In genomic region chr2:2843969-2844548, GRCh38 we compare ENCODE assay signal across 12 cellular contexts.
DNase-seq lines count a peak whose midpoint lies in the region; FAIRE-seq and TF ChIP-seq lines count a peak whose summit lies in the region.
"Had no signal": no experiment of that assay in that cellular context is flagged by ENCODE, and none has a peak within 500 bp of the region (broad histone marks: within the 10 kb centered on the region; RNA-seq: fewer than 3 reads in every experiment).

No MANE protein-coding gene starts in this region.

- DNase-seq in GM13976 (ENCODE audit: low spot score) (no peak), keratinocyte (ENCODE audit: low read depth, low spot score) (no peak), uterus (no peak), HTR-8/SVneo (ENCODE audit: insufficient read length, low spot score) (no peak)
- DNase-seq in activated CD4-positive, CD25-positive, alpha-beta regulatory T cell treated with anti-CD3 and anti-CD28 coated beads, Interleukin-2, amount 50 U/mL, for 72 hours: no peak
- no peak for DNase-seq in activated CD4-positive, alpha-beta T cell treated with anti-CD3 and anti-CD28 coated beads, Interleukin-2, amount 50 U/mL, for 48 hours
- DNase-seq: activated CD4-positive, alpha-beta T cell treated with anti-CD3 and anti-CD28 coated beads for 4 hours; CD8-positive, alpha-beta memory T cell; left cardiac atrium; nucleus accumbens had no signal

- H3F3A ChIP-seq in OCI-LY1 (ENCODE audit: insufficient read depth, low read length): no peaks in the 10 kb centered on the region

- dilution Hi-C loops in keratinocyte (cut with MboI; ENCODE audit: extremely low pct_ligation_motif_present, low sequenced_read_pairs): no loop called here

- no peak overlapping the region for H2AFZ ChIP-seq in OCI-LY1 (ENCODE audit: low read length)
- H2AFZ ChIP-seq in keratinocyte (ENCODE audit: control insufficient read depth, low read length): no peak overlapping the region

- H3K9ac ChIP-seq in OCI-LY1 (ENCODE audit: low read length) (no peak overlapping the region), keratinocyte (ENCODE audit: control insufficient read depth, extremely low read depth, insufficient read depth, low read length) (no peak overlapping the region)

- H4K20me1 ChIP-seq in OCI-LY1 (ENCODE audit: insufficient read depth, low read length): no peaks in the 10 kb centered on the region
- no peaks in the 10 kb centered on the region for H4K20me1 ChIP-seq in keratinocyte (ENCODE audit: control insufficient read depth, extremely low read depth, insufficient read depth, low read length)

- H3K9me3 ChIP-seq in OCI-LY1 (ENCODE audit: low read length) (no peaks in the 10 kb centered on the region), keratinocyte (ENCODE audit: control insufficient read depth, low read depth, low read length) (no peaks in the 10 kb centered on the region), uterus (no peaks in the 10 kb centered on the region)

- intact Hi-C loops in uterus (cut with DNase I; ENCODE audit: low total_unique reads): no loop called here

- H3K36me3 ChIP-seq in OCI-LY1 (ENCODE audit: insufficient read depth, low read length) (no peaks in the 10 kb centered on the region), keratinocyte (ENCODE audit: control insufficient read depth in 2 of 2, extremely low read depth in 1 of 2, insufficient read depth in 2 of 2, low read length in 2 of 2) (no peaks in the 10 kb centered on the region), uterus (no peaks in the 10 kb centered on the region)

- H3K9me2 ChIP-seq in OCI-LY1 (ENCODE audit: low read depth, low read length): no peaks in the 10 kb centered on the region

- in situ Hi-C loops in GM13976 (cut with MboI; ENCODE audit: low sequenced_read_pairs, unreplicated experiment): no loop called here

- no peaks in the 10 kb centered on the region for H3K27me3 ChIP-seq in OCI-LY1 (ENCODE audit: insufficient read depth, low read length)
- no peaks in the 10 kb centered on the region for H3K27me3 ChIP-seq in keratinocyte (ENCODE audit: control insufficient read depth, extremely low read depth, insufficient read depth, low read length)
- H3K27me3 ChIP-seq in uterus: no peaks in the 10 kb centered on the region

- no peaks in the 10 kb centered on the region for H3K79me2 ChIP-seq in OCI-LY1 (ENCODE audit: insufficient read depth, low read length)
- no peaks in the 10 kb centered on the region for H3K79me2 ChIP-seq in keratinocyte (ENCODE audit: control insufficient read depth, insufficient read depth, low read length)

- FAIRE-seq in keratinocyte (lab: Jason Lieb, UNC): no peak
- FAIRE-seq in HTR-8/SVneo (lab: Jason Lieb, UNC): no peak

- no peak for TF ChIP-seq POLR2A in uterus (IDR thresholded peaks at IDR 0.05)

- no peaks in the 10 kb centered on the region for H3K4me1 ChIP-seq in OCI-LY1 (ENCODE audit: insufficient read depth, low read length, severe bottlenecking)
- peaks cover 6% of the 10 kb centered on the region for H3K4me1 ChIP-seq in keratinocyte (ENCODE audit: control insufficient read depth, extremely low read depth, insufficient read depth, low read length)
- H3K4me1 ChIP-seq in uterus: no peaks in the 10 kb centered on the region

- H3K4me3 ChIP-seq in OCI-LY1 (ENCODE audit: low read depth, low read length, poor library complexity, severe bottlenecking) (no peak overlapping the region), keratinocyte (ENCODE audit: control insufficient read depth in 2 of 3, extremely low read depth in 1 of 3, insufficient read depth in 2 of 3, low read depth in 1 of 3, low read length in 3 of 3) (no peak overlapping the region), uterus (no peak overlapping the region)

- H3K4me2 ChIP-seq in OCI-LY1 (ENCODE audit: low read length) (no peak overlapping the region), keratinocyte (ENCODE audit: control insufficient read depth, extremely low read depth, insufficient read depth, low read depth, low read length) (no peak overlapping the region)

- H3K9me1 ChIP-seq in keratinocyte (ENCODE audit: control insufficient read depth, extremely low read depth, insufficient read depth, low read length): no peaks in the 10 kb centered on the region

- TF ChIP-seq CTCF in C4-2B (conservative IDR thresholded peaks at IDR 0.05) (peak; percentile 60), GM13976 (IDR thresholded peaks at IDR 0.05; ENCODE audit: borderline replicate concordance, control extremely low read depth, extremely low read depth, insufficient read depth, missing control alignments) (peak; percentile 22), OCI-LY1 (IDR thresholded peaks at IDR 0.05; ENCODE audit: low read length) (peak; percentile 55; the same call in 1 of the 2 replicates), keratinocyte (optimal IDR thresholded peaks at IDR 0.05 in 1 of 3, IDR thresholded peaks at IDR 0.05 in 1 of 3, conservative IDR thresholded peaks at IDR 0.05 in 1 of 3; ENCODE audit: extremely low read depth in 1 of 3, insufficient read depth in 2 of 3, low read length in 3 of 3) (peak in 2 of 3 experiments; percentile 21 to 36), uterus (IDR thresholded peaks at IDR 0.05) (no peak)

- H3K27ac ChIP-seq in C4-2B: no peak overlapping the region
- no peak overlapping the region for H3K27ac ChIP-seq in OCI-LY1 (ENCODE audit: low read depth, low read length, poor library complexity, severe bottlenecking)
- H3K27ac ChIP-seq in keratinocyte (ENCODE audit: control insufficient read depth, insufficient read depth, low read length): no peak overlapping the region
- H3K27ac ChIP-seq in uterus: no peak overlapping the region

Comparison
In these comparisons a context has a peak if more than half of its experiments do, and no peak if none do; other contexts are left out.
1. CTCF ChIP-seq: peak in C4-2B (single experiment), GM13976 (single experiment), OCI-LY1 (single experiment) and keratinocyte (2 of 3); none in uterus (0 of 4).